In the genomic region with DNA sequence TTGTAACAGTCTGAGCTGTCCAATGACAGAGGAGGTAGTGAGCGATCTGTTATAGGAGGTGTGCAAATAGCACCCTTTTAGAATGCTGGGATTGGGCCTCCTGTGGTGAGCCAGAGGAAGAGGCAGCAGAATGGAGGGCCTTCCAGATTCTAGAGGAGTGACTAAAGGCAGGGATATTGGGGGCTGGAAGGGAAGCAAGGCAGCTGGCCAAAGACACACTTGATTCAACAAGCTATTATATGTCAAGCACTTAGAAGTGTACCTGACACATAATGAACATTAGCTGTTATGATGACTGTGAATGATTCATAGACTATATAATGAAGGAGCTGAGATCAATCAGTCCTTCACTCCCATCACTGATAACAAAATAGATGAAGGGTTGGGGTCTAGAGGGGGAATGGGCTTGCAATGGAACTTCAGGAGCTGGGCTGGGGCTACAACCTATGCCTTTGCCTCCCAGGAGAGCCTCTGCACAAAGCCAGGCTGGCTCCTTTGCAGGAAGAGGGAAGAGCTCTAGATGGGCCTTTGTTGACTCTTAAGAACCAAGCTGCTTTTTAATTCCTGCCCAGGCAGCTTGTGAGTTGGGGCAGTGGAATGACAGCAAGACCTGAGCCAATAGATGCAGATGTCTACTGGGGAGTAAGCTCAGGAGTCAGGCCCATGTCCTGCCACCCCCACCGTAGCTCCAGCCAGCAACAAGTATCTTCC, we compare ENCODE assay signal across 17 cellular contexts. TPM values are rescaled to one million over a fixed set of nuclear protein-coding genes. Genes with fewer than 3 reads are reported as not detected.
DNase-seq lines count a peak whose midpoint lies in the region; ATAC-seq and TF ChIP-seq lines count a peak whose summit lies in the region.
"Had no signal": no experiment of that assay in that cellular context is flagged by ENCODE, and none has a peak within 500 bp of the region (broad histone marks: within the 10 kb centered on the region; RNA-seq: fewer than 3 reads in every experiment).

No MANE protein-coding gene starts in this region.

- H3K9me3 Mint-ChIP-seq in effector memory CD8-positive, alpha-beta T cell: no peaks in the 10 kb centered on the region

- H3K36me3 Mint-ChIP-seq in effector memory CD8-positive, alpha-beta T cell (ENCODE audit: insufficient read depth): peaks cover 41% of the 10 kb centered on the region

- H3K4me3 ChIP-seq in heart right ventricle (no peak overlapping the region), tibial artery (no peak overlapping the region)
- H3K4me3 ChIP-seq: BLaER1, SJSA1 had no signal

- no peak for DNase-seq in heart right ventricle
- no peak for DNase-seq in Right ventricle myocardium superior
- DNase-seq in NCI-H2196 treated with DMSO at 0.1 percent for 48 hours (lab: John Stamatoyannopoulos, UW; ENCODE audit: unreplicated experiment): peak; percentile 38
- no peak for DNase-seq in effector memory CD8-positive, alpha-beta T cell
- DNase-seq in tibial artery: no peak
- no peak for DNase-seq in foreskin melanocyte
- DNase-seq in NCI-H146 treated with DMSO at 0.1 percent for 48 hours (lab: John Stamatoyannopoulos, UW; ENCODE audit: unreplicated experiment): no peak
- DNase-seq: activated CD4-positive, CD25-positive, alpha-beta regulatory T cell; activated effector memory CD4-positive, alpha-beta T cell treated with anti-CD3 and anti-CD28 coated beads, Interleukin-2, amount 50 U/mL, for 16 hours; NCI-H2081 treated with DMSO at 0.1 percent for 48 hours; stimulated activated CD4-positive, alpha-beta T cell treated with anti-CD3 and anti-CD28 coated beads, Interleukin-12 subunit alpha, Interleukin-12 subunit beta, amount 100 ng/mL, for 4 hours had no signal

- intact Hi-C loops in heart right ventricle (cut with DNase I): no loop called here
- intact Hi-C loops in Right ventricle myocardium superior (cut with DNase I): no loop called here
- intact Hi-C loops in tibial artery (cut with DNase I; ENCODE audit: low total_unique reads): no loop called here

- H3K27me3 ChIP-seq in heart right ventricle (no peaks in the 10 kb centered on the region), tibial artery (no peaks in the 10 kb centered on the region)
- H3K27me3 ChIP-seq: BLaER1, SJSA1 had no signal

- H3K27ac Mint-ChIP-seq in effector memory CD8-positive, alpha-beta T cell: peak overlapping the region; percentile 72 to 74

- H3K27ac ChIP-seq in heart right ventricle (peak overlapping the region in 6 of 10 donors; percentile 1 to 80 (median 32)), tibial artery (peak overlapping the region; percentile 63 to 70)
- H3K27ac ChIP-seq: BLaER1, SJSA1 had no signal

- H3K4me1 Mint-ChIP-seq in effector memory CD8-positive, alpha-beta T cell (ENCODE audit: low read depth in 2 of 2): peaks cover 49 to 62% of the 10 kb centered on the region in 2 donors

- no peaks in the 10 kb centered on the region for H3K27me3 Mint-ChIP-seq in effector memory CD8-positive, alpha-beta T cell

- peak overlapping the region; percentile 94 to 96 for H3K4me3 Mint-ChIP-seq in effector memory CD8-positive, alpha-beta T cell

- no peak for ATAC-seq in heart right ventricle
- no peak for ATAC-seq in Right ventricle myocardium superior (ENCODE audit: poor library complexity)
- no peak for ATAC-seq in effector memory CD8-positive, alpha-beta T cell (replicated peaks)
- no peak for ATAC-seq in HG03432 (IDR thresholded peaks at IDR 0.05; ENCODE audit: unreplicated experiment)
- ATAC-seq: HepG2 had no signal

- H3K9me3 ChIP-seq in heart right ventricle (no peaks in the 10 kb centered on the region), tibial artery (no peaks in the 10 kb centered on the region)
- H3K9me3 ChIP-seq: BLaER1, SJSA1 had no signal

- H3K36me3 ChIP-seq in heart right ventricle (peaks cover 0 to 37% (median 24%) of the 10 kb centered on the region in 9 donors), tibial artery (peaks cover 15 to 29% (median 22%) of the 10 kb centered on the region in 3 donors)

- 94 to 98% methylated on average over 2 of the region's 2 CpGs for WGBS in heart right ventricle, 2 donors

- TF ChIP-seq CTCF in heart right ventricle (IDR thresholded peaks at IDR 0.05) (no peak), tibial artery (IDR thresholded peaks at IDR 0.05) (no peak)

- H3K4me1 ChIP-seq in heart right ventricle: peaks cover 7 to 66% (median 56%) of the 10 kb centered on the region in 9 donors
- peaks cover 0 to 58% (median 41%) of the 10 kb centered on the region in 4 donors for H3K4me1 ChIP-seq in tibial artery

RNA-seq across cellular contexts. Expression of a gene that starts 2.3 kb away (rescaled TPM):
- total RNA-seq in heart right ventricle: 10 to 100 TPM; 32.2 to 50.6 (median 36.8) TPM
- polyA plus RNA-seq in heart right ventricle: 10 to 100 TPM; 22.4 to 43.1 TPM
- total RNA-seq in Right ventricle myocardium superior: 37.7 TPM

RNA-seq across cellular contexts. Expression of a gene that starts 10.2 kb away (rescaled TPM):
- 10 to 100 TPM in 6 of 10 donors, 1 to 10 TPM in 4; 8.6 to 16.9 (median 12.2) TPM for total RNA-seq in heart right ventricle
- 1 to 10 TPM; 7.9 to 9.6 TPM for polyA plus RNA-seq in heart right ventricle
- total RNA-seq in Right ventricle myocardium superior: 14.0 TPM

RNA-seq across cellular contexts. Expression of a gene that starts 55.0 kb away (rescaled TPM):
- total RNA-seq in heart right ventricle (not detected), Right ventricle myocardium superior (not detected)
- polyA plus RNA-seq in heart right ventricle: not detected
- total RNA-seq: chondrocyte, HepG2, SJSA1 had no signal
- polyA plus RNA-seq: HepG2, neural cell had no signal
